ENCODE assay signal across 10 cellular contexts in genomic region chr6:158815915-158816314, GRCh38. TPM values are rescaled to one million over a fixed set of nuclear protein-coding genes. Genes with fewer than 3 reads are reported as not detected.
A peak's percentile ranks its signal among the peaks of the same experiment; 100 is the strongest.
DNase-seq lines count a peak whose midpoint lies in the region; ATAC-seq and TF ChIP-seq lines count a peak whose summit lies in the region.
"Had no signal": no experiment of that assay in that cellular context is flagged by ENCODE, and none has a peak within 500 bp of the region (broad histone marks: within the 10 kb centered on the region; RNA-seq: fewer than 3 reads in every experiment).

No MANE protein-coding gene starts in this region.

- H3K4me1 ChIP-seq in BLaER1, result peaks cover 72% of the 10 kb centered on the region
- peaks cover 25 to 39% of the 10 kb centered on the region in 2 donors for H3K4me1 ChIP-seq in mucosa of rectum (ENCODE audit: control insufficient read depth in 2 of 2, insufficient read depth in 2 of 2, low read length in 2 of 2)

- no peaks in the 10 kb centered on the region for H3K27me3 Mint-ChIP-seq in IgD-negative memory B cell
- H3K27me3 Mint-ChIP-seq in chondrocyte (ENCODE audit: low read depth), result no peaks in the 10 kb centered on the region

- H4K20me1 ChIP-seq in BLaER1, result peaks cover 72% of the 10 kb centered on the region

- H3K4me1 Mint-ChIP-seq in IgD-negative memory B cell, result peaks cover 49 to 53% (median 52%) of the 10 kb centered on the region in 3 donors
- H3K4me1 Mint-ChIP-seq in chondrocyte (ENCODE audit: low read depth), result peaks cover 52% of the 10 kb centered on the region

- H3K4me3 Mint-ChIP-seq in IgD-negative memory B cell (peak overlapping the region; percentile 68 to 99 (median 99)), chondrocyte (ENCODE audit: unreplicated experiment) (peak overlapping the region; percentile 98)

- H3K9ac ChIP-seq in BLaER1 (no peak overlapping the region), mucosa of rectum (ENCODE audit: low read depth in 1 of 2, low read length in 2 of 2) (peak overlapping the region; percentile 88 to 97)

- no peaks in the 10 kb centered on the region for H3K27me3 ChIP-seq in BLaER1
- H3K27me3 ChIP-seq in mucosa of rectum (ENCODE audit: control insufficient read depth in 2 of 2, insufficient read depth in 2 of 2, low read length in 2 of 2), result no peaks in the 10 kb centered on the region
- H3K27me3 ChIP-seq: brain microvascular endothelial cell had no signal

- DNase-seq in chondrocyte (ENCODE audit: low spot score), result no peak
- no peak for DNase-seq in stimulated activated naive CD4-positive, alpha-beta T cell treated with Interleukin-2 at 50 U/mL for 16 hours (lab: John Stamatoyannopoulos, UW)
- DNase-seq: brain microvascular endothelial cell had no signal

- H3K36me3 ChIP-seq in BLaER1, result peaks cover 36% of the 10 kb centered on the region
- peaks cover 13% of the 10 kb centered on the region in 2 donors for H3K36me3 ChIP-seq in mucosa of rectum (ENCODE audit: control insufficient read depth in 2 of 2, insufficient read depth in 2 of 2, low read length in 2 of 2)
- H3K36me3 ChIP-seq: brain microvascular endothelial cell had no signal

- H3K27ac Mint-ChIP-seq in IgD-negative memory B cell (peak overlapping the region; percentile 92 to 100 (median 98)), chondrocyte (ENCODE audit: unreplicated experiment) (peak overlapping the region; percentile 1)

- TF ChIP-seq CTCF in chondrocyte (IDR thresholded peaks at IDR 0.05), result no peak

- ATAC-seq in GM19351 (IDR thresholded peaks at IDR 0.05; ENCODE audit: unreplicated experiment) (no peak), GM19035 (IDR thresholded peaks at IDR 0.05; ENCODE audit: unreplicated experiment) (no peak), HG03039 (IDR thresholded peaks at IDR 0.05; ENCODE audit: unreplicated experiment) (no peak)

- peaks cover 32% of the 10 kb centered on the region for H3K36me3 Mint-ChIP-seq in IgD-negative memory B cell
- peaks cover 8% of the 10 kb centered on the region for H3K36me3 Mint-ChIP-seq in chondrocyte (ENCODE audit: low read depth)

- H3K27ac ChIP-seq in BLaER1 (no peak overlapping the region), mucosa of rectum (ENCODE audit: low read depth in 2 of 2, low read length in 2 of 2) (peak overlapping the region; percentile 96 to 98)
- H3K27ac ChIP-seq: brain microvascular endothelial cell had no signal

- peak overlapping the region; percentile 84 for H3K4me2 ChIP-seq in BLaER1

- H3K4me3 ChIP-seq in BLaER1 (peak overlapping the region; percentile 88; the same call in 1 of the 2 replicates), mucosa of rectum (ENCODE audit: low read length in 2 of 2) (peak overlapping the region; percentile 88 to 92)
- H3K4me3 ChIP-seq: lung had no signal

- H3K9me3 Mint-ChIP-seq in IgD-negative memory B cell (no peaks in the 10 kb centered on the region), chondrocyte (ENCODE audit: low read depth) (no peaks in the 10 kb centered on the region)

- H3K9me3 ChIP-seq in BLaER1, result no peaks in the 10 kb centered on the region
- no peaks in the 10 kb centered on the region for H3K9me3 ChIP-seq in mucosa of rectum (ENCODE audit: control insufficient read depth in 2 of 2, low read length in 2 of 2)

RNA-seq across cellular contexts. Expression of gene EZR, which starts 3.3 kb away (rescaled TPM):
- polyA plus RNA-seq in IgD-negative memory B cell, result 588 TPM
- 57.0 to 71.5 TPM (median 68.4 TPM) in 3 replicates for total RNA-seq in chondrocyte
